ENCODE assay signal across 8 cellular contexts in the genomic region with DNA sequence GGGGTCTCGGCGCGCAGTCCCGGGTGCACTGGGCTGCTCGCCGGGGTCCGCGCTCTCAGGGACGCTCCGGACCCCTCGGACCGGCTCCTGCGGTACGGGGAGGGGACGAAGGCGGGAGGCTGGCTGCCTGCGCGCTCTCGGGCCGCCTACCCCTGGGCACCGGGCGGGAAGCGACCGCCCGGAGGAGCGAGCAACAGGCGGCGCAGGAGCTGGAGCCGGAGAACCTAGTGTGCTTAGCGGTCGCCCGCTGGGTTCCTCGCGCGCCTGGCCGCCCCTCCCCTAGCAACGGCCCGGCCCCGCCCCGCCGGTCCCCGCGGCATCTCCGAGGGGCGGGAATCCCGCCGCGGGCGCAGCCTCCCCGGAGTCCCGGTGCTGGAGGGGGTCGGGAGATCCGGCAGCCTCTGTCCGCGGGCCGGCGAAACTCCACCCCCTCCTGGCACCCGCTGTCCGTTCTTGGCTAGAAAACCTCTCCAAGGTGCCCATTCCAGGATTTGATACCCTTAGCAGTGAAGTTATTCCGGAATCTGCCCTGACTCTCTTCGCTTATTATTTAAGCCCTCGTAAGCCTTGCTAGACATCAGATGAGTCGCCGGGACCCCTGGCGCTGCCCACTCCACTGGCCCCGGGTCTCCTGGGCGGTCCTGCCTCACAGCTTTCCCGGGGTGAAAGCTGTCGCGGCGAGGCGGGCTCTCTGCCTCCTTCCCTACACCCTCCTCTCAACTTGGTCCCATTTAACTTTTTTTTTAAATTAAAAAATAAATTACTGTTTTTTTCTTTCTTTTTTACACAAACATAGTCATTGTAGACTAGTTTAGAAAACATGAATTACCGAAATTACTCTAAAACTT. TPM values are rescaled to one million over a fixed set of nuclear protein-coding genes. Genes with fewer than 3 reads are reported as not detected.
DNase-seq lines count a peak whose midpoint lies in the region; ATAC-seq and TF ChIP-seq lines count a peak whose summit lies in the region.

Gene RPRML, minus strand, starts transcription at position 231 of the 848 bp plus-strand sequence. CDS start 246 bp downstream, outside the sequence.

- ATAC-seq in activated CD8-positive, alpha-beta T cell treated with anti-CD3 and anti-CD28 coated beads for 36 hours: peak; percentile 75
- ATAC-seq in HG03196 (IDR thresholded peaks at IDR 0.05; ENCODE audit: unreplicated experiment) (no peak), GM18907 (IDR thresholded peaks at IDR 0.05; ENCODE audit: unreplicated experiment) (no peak)

- H3K9me3 Mint-ChIP-seq in activated CD8-positive, alpha-beta T cell treated with anti-CD3 and anti-CD28 coated beads for 36 hours: no peaks in the 10 kb centered on the region
- no peaks in the 10 kb centered on the region for H3K9me3 Mint-ChIP-seq in neural crest cell

- TF ChIP-seq CTCF in activated CD8-positive, alpha-beta T cell treated with anti-CD3 and anti-CD28 coated beads for 36 hours (IDR thresholded peaks at IDR 0.05): no peak
- TF ChIP-seq CTCF in fibroblast of mammary gland (conservative IDR thresholded peaks at IDR 0.05; ENCODE audit: control insufficient read depth, insufficient read depth, low read depth, low read length): no peak
- no peak for TF ChIP-seq CTCF in neural crest cell (conservative IDR thresholded peaks at IDR 0.05)

- peak within 1 kb of the TSS; percentile 70 for H3K4me3 Mint-ChIP-seq in activated CD8-positive, alpha-beta T cell treated with anti-CD3 and anti-CD28 coated beads for 36 hours
- peak within 1 kb of the TSS; percentile 93 for H3K4me3 Mint-ChIP-seq in neural crest cell

- no peaks in the 10 kb centered on the region for H3K36me3 ChIP-seq in urinary bladder (ENCODE audit: insufficient read depth)

- peaks cover 38% of the 10 kb centered on the region for H3K27me3 Mint-ChIP-seq in activated CD8-positive, alpha-beta T cell treated with anti-CD3 and anti-CD28 coated beads for 36 hours
- H3K27me3 Mint-ChIP-seq in neural crest cell (ENCODE audit: low read depth): peaks cover 59% of the 10 kb centered on the region

- peak within 1 kb of the TSS; percentile 29 for H3K4me3 ChIP-seq in fibroblast of mammary gland (ENCODE audit: control insufficient read depth, low read depth, low read length)
- H3K4me3 ChIP-seq in urinary bladder (ENCODE audit: low read depth, low read length): peak within 1 kb of the TSS; percentile 61

- H3K27ac ChIP-seq in urinary bladder (ENCODE audit: low read depth): no peak within 1 kb of the TSS

- POLR2A ChIA-PET in activated CD8-positive, alpha-beta T cell treated with anti-CD3 and anti-CD28 coated beads for 36 hours (lab: Charles Lee): no interaction called here

- DNase-seq in Daoy (ENCODE audit: low read depth) (peak; percentile 68), NCI-H1930 (lab: John Stamatoyannopoulos, UW) (peak; percentile 35 to 61), fibroblast of mammary gland (ENCODE audit: low read depth) (peak; percentile 6), neural crest cell (ENCODE audit: low read depth, low spot score) (peak; percentile 60)
- DNase-seq in activated CD8-positive, alpha-beta T cell treated with anti-CD3 and anti-CD28 coated beads for 36 hours: peak; percentile 47

- intact Hi-C loops in activated CD8-positive, alpha-beta T cell treated with anti-CD3 and anti-CD28 coated beads for 36 hours (cut with micrococcal nuclease): no loop called here

- H3K36me3 Mint-ChIP-seq in activated CD8-positive, alpha-beta T cell treated with anti-CD3 and anti-CD28 coated beads for 36 hours (ENCODE audit: low read depth): peaks cover 2% of the 10 kb centered on the region
- H3K36me3 Mint-ChIP-seq in neural crest cell (ENCODE audit: low read depth): no peaks in the 10 kb centered on the region

- no peak within 1 kb of the TSS for H3K27ac Mint-ChIP-seq in activated CD8-positive, alpha-beta T cell treated with anti-CD3 and anti-CD28 coated beads for 36 hours
- no peak within 1 kb of the TSS for H3K27ac Mint-ChIP-seq in neural crest cell (ENCODE audit: unreplicated experiment)

- WGBS in urinary bladder: under 1% methylated on average over 73 of the region's 73 CpGs

- no peaks in the 10 kb centered on the region for H3K4me1 ChIP-seq in urinary bladder (ENCODE audit: insufficient read depth)

- peaks cover 13% of the 10 kb centered on the region for H3K4me1 Mint-ChIP-seq in activated CD8-positive, alpha-beta T cell treated with anti-CD3 and anti-CD28 coated beads for 36 hours (ENCODE audit: low read depth)
- H3K4me1 Mint-ChIP-seq in neural crest cell: peaks cover 34% of the 10 kb centered on the region

- CTCF ChIA-PET in activated CD8-positive, alpha-beta T cell treated with anti-CD3 and anti-CD28 coated beads for 36 hours (lab: Charles Lee): no interaction called here

RNA-seq across cellular contexts. Expression of gene RPRML, which starts in this region (rescaled TPM):
- total RNA-seq in Daoy (2014; rRNA removed; shearing (Covaris generic)): 0.27 and 0.29 TPM in 2 replicates
- not detected for total RNA-seq in activated CD8-positive, alpha-beta T cell treated with anti-CD3 and anti-CD28 coated beads for 36 hours
- total RNA-seq in neural crest cell: 1.6 and 1.8 TPM in 2 replicates
- not detected for total RNA-seq in urinary bladder
- not detected for polyA plus RNA-seq in urinary bladder

Comparison
In these comparisons a context has a peak if more than half of its experiments do, and no peak if none do; other contexts are left out.
1. Peak in DNase-seq in Daoy; RNA of the gene not detected or under 1 TPM.
2. Peak in DNase-seq and ATAC-seq in activated CD8-positive, alpha-beta T cell treated with anti-CD3 and anti-CD28 coated beads for 36 hours; RNA of the gene not detected or under 1 TPM.
3. DNase-seq: peak in every context shown above with its lines; median percentile 68 in Daoy; 60 in neural crest cell; 48 in NCI-H1930; 47 in activated CD8-positive, alpha-beta T cell treated with anti-CD3 and anti-CD28 coated beads for 36 hours; 6 in fibroblast of mammary gland.